Comparison of ENCODE assay signal across 1 cellular context in the genomic region with DNA sequence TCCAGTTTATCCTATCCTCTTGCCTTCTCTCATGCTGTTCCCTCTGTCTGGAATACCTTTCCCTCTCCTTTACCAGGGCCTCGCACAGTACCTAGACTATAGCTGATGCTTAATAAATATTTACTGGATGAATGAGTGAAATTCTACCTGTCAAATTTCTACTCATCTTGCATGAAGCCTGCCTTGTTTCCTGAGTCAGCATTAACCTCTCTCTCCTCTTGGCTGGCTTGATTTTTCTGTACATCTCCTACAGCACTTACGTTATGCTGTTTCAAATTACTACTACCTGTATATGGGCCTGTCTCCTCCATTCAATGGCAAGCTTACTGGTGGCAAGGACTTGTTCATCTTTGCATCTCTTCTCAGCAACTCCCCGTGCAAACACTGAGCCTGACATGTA.
TF ChIP-seq lines count a peak whose summit lies in the region.

No MANE protein-coding gene starts in this region.

TF ChIP-seq in K562, 482 proteins besides CTCF, POLR2A, EP300 and RAD21 (continued from another document):
- TF ChIP-seq, protein P1, sequence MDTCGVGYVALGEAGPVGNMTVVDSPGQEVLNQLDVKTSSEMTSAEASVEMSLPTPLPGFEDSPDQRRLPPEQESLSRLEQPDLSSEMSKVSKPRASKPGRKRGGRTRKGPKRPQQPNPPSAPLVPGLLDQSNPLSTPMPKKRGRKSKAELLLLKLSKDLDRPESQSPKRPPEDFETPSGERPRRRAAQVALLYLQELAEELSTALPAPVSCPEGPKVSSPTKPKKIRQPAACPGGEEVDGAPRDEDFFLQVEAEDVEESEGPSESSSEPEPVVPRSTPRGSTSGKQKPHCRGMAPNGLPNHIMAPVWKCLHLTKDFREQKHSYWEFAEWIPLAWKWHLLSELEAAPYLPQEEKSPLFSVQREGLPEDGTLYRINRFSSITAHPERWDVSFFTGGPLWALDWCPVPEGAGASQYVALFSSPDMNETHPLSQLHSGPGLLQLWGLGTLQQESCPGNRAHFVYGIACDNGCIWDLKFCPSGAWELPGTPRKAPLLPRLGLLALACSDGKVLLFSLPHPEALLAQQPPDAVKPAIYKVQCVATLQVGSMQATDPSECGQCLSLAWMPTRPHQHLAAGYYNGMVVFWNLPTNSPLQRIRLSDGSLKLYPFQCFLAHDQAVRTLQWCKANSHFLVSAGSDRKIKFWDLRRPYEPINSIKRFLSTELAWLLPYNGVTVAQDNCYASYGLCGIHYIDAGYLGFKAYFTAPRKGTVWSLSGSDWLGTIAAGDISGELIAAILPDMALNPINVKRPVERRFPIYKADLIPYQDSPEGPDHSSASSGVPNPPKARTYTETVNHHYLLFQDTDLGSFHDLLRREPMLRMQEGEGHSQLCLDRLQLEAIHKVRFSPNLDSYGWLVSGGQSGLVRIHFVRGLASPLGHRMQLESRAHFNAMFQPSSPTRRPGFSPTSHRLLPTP (IDR thresholded peaks at IDR 0.05; ENCODE audit: borderline replicate concordance, extremely low read depth, insufficient read length), result no peak
- no peak for TF ChIP-seq SMARCA5 (IDR thresholded peaks at IDR 0.05)
- no peak for TF ChIP-seq PTRF (tag; IDR thresholded peaks at IDR 0.05)
- TF ChIP-seq, protein P2, sequence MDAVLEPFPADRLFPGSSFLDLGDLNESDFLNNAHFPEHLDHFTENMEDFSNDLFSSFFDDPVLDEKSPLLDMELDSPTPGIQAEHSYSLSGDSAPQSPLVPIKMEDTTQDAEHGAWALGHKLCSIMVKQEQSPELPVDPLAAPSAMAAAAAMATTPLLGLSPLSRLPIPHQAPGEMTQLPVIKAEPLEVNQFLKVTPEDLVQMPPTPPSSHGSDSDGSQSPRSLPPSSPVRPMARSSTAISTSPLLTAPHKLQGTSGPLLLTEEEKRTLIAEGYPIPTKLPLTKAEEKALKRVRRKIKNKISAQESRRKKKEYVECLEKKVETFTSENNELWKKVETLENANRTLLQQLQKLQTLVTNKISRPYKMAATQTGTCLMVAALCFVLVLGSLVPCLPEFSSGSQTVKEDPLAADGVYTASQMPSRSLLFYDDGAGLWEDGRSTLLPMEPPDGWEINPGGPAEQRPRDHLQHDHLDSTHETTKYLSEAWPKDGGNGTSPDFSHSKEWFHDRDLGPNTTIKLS (IDR thresholded peaks at IDR 0.05; ENCODE audit: borderline replicate concordance, low read depth), result no peak
- TF ChIP-seq ZNF316 (IDR thresholded peaks at IDR 0.05), result peak; percentile 90
- no peak for TF ChIP-seq ZBTB17 (CRISPR knock-in tag; IDR thresholded peaks at IDR 0.05)
- no peak for TF ChIP-seq CCAR2 (IDR thresholded peaks at IDR 0.05; ENCODE audit: low read depth, low read length)
- TF ChIP-seq RBM14 (IDR thresholded peaks at IDR 0.05; ENCODE audit: borderline replicate concordance, insufficient read depth, low read depth, low read length), result no peak
- TF ChIP-seq ZNF408 (CRISPR knock-in tag; IDR thresholded peaks at IDR 0.05; ENCODE audit: low read depth), result no peak
